13 cellular contexts compared by ENCODE assay signal in the genomic region with DNA sequence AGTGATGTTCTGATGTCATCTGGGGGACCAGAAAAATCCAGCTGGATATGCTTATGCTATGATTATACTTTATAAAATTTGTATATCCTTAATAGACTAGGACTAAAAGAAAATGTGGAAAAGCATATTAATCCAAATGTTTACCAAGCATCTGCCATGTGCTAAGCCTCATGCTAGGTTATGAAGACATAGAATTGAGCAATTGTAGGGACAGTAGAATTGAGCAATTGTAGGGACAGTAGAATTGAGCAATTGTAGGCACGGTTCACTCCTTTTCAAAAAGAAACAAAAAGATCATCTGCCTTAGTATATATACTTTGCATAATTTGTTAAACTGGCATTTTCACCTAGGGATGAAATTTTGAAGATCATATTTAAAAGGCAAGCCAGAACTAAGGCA. TPM values are rescaled to one million over a fixed set of nuclear protein-coding genes. Genes with fewer than 3 reads are reported as not detected.
DNase-seq lines count a peak whose midpoint lies in the region; ATAC-seq, FAIRE-seq and TF ChIP-seq lines count a peak whose summit lies in the region.
"Had no signal": no experiment of that assay in that cellular context is flagged by ENCODE, and none has a peak within 500 bp of the region (broad histone marks: within the 10 kb centered on the region; RNA-seq: fewer than 3 reads in every experiment).

No MANE protein-coding gene starts in this region.

- H3K4me3 ChIP-seq in esophagus squamous epithelium = no peak overlapping the region
- H3K4me3 ChIP-seq in ovary = no peak overlapping the region
- H3K4me3 ChIP-seq: vagina had no signal

- H3K27me3 ChIP-seq in esophagus squamous epithelium = no peaks in the 10 kb centered on the region
- no peaks in the 10 kb centered on the region for H3K27me3 ChIP-seq in ovary
- H3K27me3 ChIP-seq: vagina had no signal

- H3K9me3 ChIP-seq in esophagus squamous epithelium (no peaks in the 10 kb centered on the region), ovary (no peaks in the 10 kb centered on the region)
- H3K9me3 ChIP-seq: vagina had no signal

- intact Hi-C loops in esophagus squamous epithelium (cut with DNase I) (no loop called here), ovary (cut with DNase I) (no loop called here)

- H3K27ac ChIP-seq in esophagus squamous epithelium = peak overlapping the region; percentile 25 to 66 (median 46)
- H3K27ac ChIP-seq in ovary = no peak overlapping the region

- FAIRE-seq in D721Med (lab: Jason Lieb, UNC) = peak; percentile 79
- FAIRE-seq: TTC549 had no signal

- no peak for TF ChIP-seq EP300 in ovary (IDR thresholded peaks at IDR 0.05)

- DNase-seq in D721Med (ENCODE audit: insufficient read length, low spot score) (no peak), NOMO-1 treated with dmso at 0.1 percent for 144 hours (lab: John Stamatoyannopoulos, UW; ENCODE audit: unreplicated experiment) (peak; percentile 5), esophagus squamous epithelium (lab: John Stamatoyannopoulos, UW) (no peak), pons (ENCODE audit: low spot score) (peak; percentile 82), ovary (no peak)
- DNase-seq in central memory CD4-positive, alpha-beta T cell = no peak
- DNase-seq: anterior cingulate cortex; CD4-positive, CD25-positive, alpha-beta regulatory T cell; NCI-H2107 had no signal

- TF ChIP-seq POLR2A in esophagus squamous epithelium (IDR thresholded peaks at IDR 0.05) (no peak), ovary (IDR thresholded peaks at IDR 0.05) (no peak)

- H3K36me3 ChIP-seq in esophagus squamous epithelium (peaks cover 0 to 36% (median 24%) of the 10 kb centered on the region in 3 donors), ovary (no peaks in the 10 kb centered on the region)

- no peak for ATAC-seq in GM19395 (IDR thresholded peaks at IDR 0.05; ENCODE audit: unreplicated experiment)
- no peak for ATAC-seq in HG03442 (IDR thresholded peaks at IDR 0.05; ENCODE audit: unreplicated experiment)

- WGBS in esophagus squamous epithelium, 2 donors = 31 to 36% methylated on average over 1 of the region's 1 CpG
- WGBS in ovary, 3 donors = 57 to 72% (median 65%) methylated on average over 1 of the region's 1 CpG

- H3K4me1 ChIP-seq in esophagus squamous epithelium (peaks cover 16 to 37% (median 27%) of the 10 kb centered on the region in 3 donors), ovary (ENCODE audit: insufficient read depth) (no peaks in the 10 kb centered on the region)

- TF ChIP-seq CTCF in D721Med (IDR thresholded peaks at IDR 0.05; ENCODE audit: insufficient read depth, missing control alignments) (no peak), esophagus squamous epithelium (IDR thresholded peaks at IDR 0.05) (no peak), ovary (IDR thresholded peaks at IDR 0.05) (no peak)

RNA-seq across cellular contexts. Expression of a gene that starts 18.3 kb away (rescaled TPM):
- total RNA-seq in esophagus squamous epithelium (10 to 100 TPM; 28.3 to 38.1 (median 36.0) TPM), ovary (10 to 100 TPM in 6 of 7 donors, 1 to 10 TPM in 1; 8.9 to 14.1 (median 11.3) TPM)
- 10 to 100 TPM in 1 of 2 donors, 1 to 10 TPM in 1; 4.4 to 36.2 TPM for polyA plus RNA-seq in ovary

Comparison
In these comparisons a context has a peak if more than half of its experiments do, and no peak if none do; other contexts are left out.
1. DNase-seq: peak in NOMO-1 treated with dmso at 0.1 percent for 144 hours (single experiment) and pons (single experiment); none in D721Med (single experiment), esophagus squamous epithelium (single experiment), ovary (0 of 5) and central memory CD4-positive, alpha-beta T cell (single experiment).
2. H3K27ac ChIP-seq: peak in esophagus squamous epithelium (4 of 4); none in ovary (0 of 2).